In the genomic region with DNA sequence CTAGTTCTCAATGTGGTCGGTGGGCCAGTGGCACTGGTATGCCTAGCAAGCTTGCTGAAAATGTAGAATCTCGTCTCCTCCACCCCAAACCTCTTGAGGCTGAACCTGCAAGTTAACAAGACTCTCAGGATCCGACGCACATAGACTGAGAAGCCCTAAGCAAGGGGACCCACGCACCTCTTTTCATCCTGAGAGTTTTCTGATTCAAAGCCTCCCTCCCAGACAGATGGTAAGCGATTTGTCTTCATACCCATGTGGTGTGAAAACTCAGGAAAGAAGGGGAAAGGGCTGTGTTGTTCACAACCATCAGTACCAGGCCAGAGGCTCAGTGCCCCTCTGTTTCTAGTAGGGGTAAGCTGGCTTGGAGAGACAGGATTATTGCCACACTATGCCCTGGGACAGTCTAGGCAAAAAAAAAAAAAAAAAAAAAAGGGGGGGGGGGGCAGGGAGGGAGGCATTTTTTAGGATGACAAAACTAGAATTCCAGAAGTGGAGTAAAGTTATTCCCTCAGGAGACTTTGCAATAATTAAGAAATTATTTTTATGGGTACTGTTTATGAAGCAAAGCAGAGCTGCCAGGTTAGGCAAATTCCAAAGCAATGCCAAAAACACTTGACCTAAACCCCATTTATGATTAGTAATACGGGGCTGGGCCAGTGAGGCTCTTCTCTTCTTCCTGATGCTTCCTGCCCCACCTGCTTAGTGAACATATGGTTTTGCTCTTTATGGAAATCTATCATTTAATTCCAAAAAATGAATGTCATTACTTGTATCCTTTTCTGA, we compare ENCODE assay signal across 13 cellular contexts.
A peak's percentile ranks its signal among the peaks of the same experiment; 100 is the strongest.
DNase-seq lines count a peak whose midpoint lies in the region; ATAC-seq and TF ChIP-seq lines count a peak whose summit lies in the region.
"Had no signal": no experiment of that assay in that cellular context is flagged by ENCODE, and none has a peak within 500 bp of the region (broad histone marks: within the 10 kb centered on the region; RNA-seq: fewer than 3 reads in every experiment).

No MANE protein-coding gene starts in this region.

- H3K27me3 ChIP-seq in BLaER1 treated with 17β-estradiol and CSF1 and Interleukin-3, amounts not matched to agents 10 nM and 100 nM = no peaks in the 10 kb centered on the region
- H3K27me3 ChIP-seq in left ventricle myocardium inferior (ENCODE audit: low read depth) (no peaks in the 10 kb centered on the region), sigmoid colon (no peaks in the 10 kb centered on the region)
- H3K27me3 ChIP-seq: brain microvascular endothelial cell had no signal

- H3K9me3 Mint-ChIP-seq in WTC11 = no peaks in the 10 kb centered on the region
- H3K9me3 Mint-ChIP-seq: activated T-cell treated with anti-CD3 and anti-CD28 coated beads, Interleukin-2, amount 50 U/mL, for 72 hours had no signal

- no peak for TF ChIP-seq POLR2A in sigmoid colon (IDR thresholded peaks at IDR 0.05)

- peak overlapping the region in 1 of 10 experiments; percentile 50; a peak in 2 of 20 replicates for H3K4me3 ChIP-seq in BLaER1 treated with 17β-estradiol and CSF1 and Interleukin-3, amounts not matched to agents 10 nM and 100 nM
- H3K4me3 ChIP-seq in left ventricle myocardium inferior (peak overlapping the region; percentile 44), sigmoid colon (no peak overlapping the region)

- intact Hi-C loops in left ventricle myocardium inferior (cut with micrococcal nuclease) = no loop called here
- intact Hi-C loops in sigmoid colon (cut with DNase I) = no loop called here

- H3K27ac Mint-ChIP-seq in WTC11 = peak overlapping the region; percentile 92
- H3K27ac Mint-ChIP-seq: activated T-cell treated with anti-CD3 and anti-CD28 coated beads, Interleukin-2, amount 50 U/mL, for 72 hours; B cell had no signal

- no peak overlapping the region for H3K9ac ChIP-seq in BLaER1 treated with 17β-estradiol and CSF1 and Interleukin-3, amounts not matched to agents 10 nM and 100 nM

- H3K27me3 Mint-ChIP-seq in WTC11 (ENCODE audit: low read depth) = no peaks in the 10 kb centered on the region

- DNase-seq in WTC11 (ENCODE audit: low spot score) (no peak), left ventricle myocardium inferior (no peak), sigmoid colon (no peak), HEK293T (ENCODE audit: extremely low spot score) (no peak), OCI-M1 (lab: John Stamatoyannopoulos, UW) (no peak), iPS-NIHi7 (ENCODE audit: extremely low spot score) (no peak)
- DNase-seq: activated T-cell treated with anti-CD3 and anti-CD28 coated beads, Interleukin-2, amount 50 U/mL, for 72 hours; brain microvascular endothelial cell; left cardiac atrium; SIG-M5 had no signal

- WGBS in sigmoid colon, 2 donors = 77 to 84% methylated on average over 7 of the region's 7 CpGs

- H3K4me3 Mint-ChIP-seq in WTC11 = no peak overlapping the region
- H3K4me3 Mint-ChIP-seq: activated T-cell treated with anti-CD3 and anti-CD28 coated beads, Interleukin-2, amount 50 U/mL, for 72 hours; B cell had no signal

- POLR2A ChIA-PET in WTC11 (lab: Charles Lee) (no interaction called here), HEK293T (lab: Yijun Ruan, JAX) (interaction anchor here (0.7 kb wide), 1 partner anchor 46 kb away, joined by 5 read pairs; no protein-coding TSS in a partner anchor)

- CTCF ChIA-PET in WTC11 (lab: Charles Lee) = interaction anchor here (0.7 kb wide), 3 partner anchors 31 to 433 kb away, joined by 3 to 5 read pairs (median 4); no protein-coding TSS in a partner anchor
- CTCF ChIA-PET in HEK293T (lab: Yijun Ruan, JAX) = interaction anchor here (0.7 to 0.9 kb wide), 2 partner anchors 22 to 35 kb away, joined by 4 read pairs; no protein-coding TSS in a partner anchor

- TF ChIP-seq CTCF in WTC11 (IDR thresholded peaks at IDR 0.05) = no peak
- TF ChIP-seq CTCF in left ventricle myocardium inferior (IDR thresholded peaks at IDR 0.05; ENCODE audit: borderline replicate concordance) = no peak
- no peak for TF ChIP-seq CTCF in sigmoid colon (IDR thresholded peaks at IDR 0.05)

- H3K4me1 ChIP-seq in BLaER1 treated with 17β-estradiol and CSF1 and Interleukin-3, amounts not matched to agents 10 nM and 100 nM = peaks cover 26 to 87% (median 60%) of the 10 kb centered on the region in 10 experiments
- H3K4me1 ChIP-seq in left ventricle myocardium inferior (peaks cover 98% of the 10 kb centered on the region), sigmoid colon (peaks cover 0 to 93% (median 89%) of the 10 kb centered on the region in 4 donors)

- peaks cover 0 to 79% (median 47%) of the 10 kb centered on the region in 11 experiments; a peak in 15 of 22 replicates for H3K36me3 ChIP-seq in BLaER1 treated with 17β-estradiol and CSF1 and Interleukin-3, amounts not matched to agents 10 nM and 100 nM
- H3K36me3 ChIP-seq in left ventricle myocardium inferior = peaks cover 50% of the 10 kb centered on the region
- H3K36me3 ChIP-seq in sigmoid colon = peaks cover 12 to 86% (median 31%) of the 10 kb centered on the region in 4 donors
- H3K36me3 ChIP-seq: brain microvascular endothelial cell had no signal

- peaks cover 0 to 57% (median 0%) of the 10 kb centered on the region in 11 experiments; a peak in 4 of 22 replicates for H4K20me1 ChIP-seq in BLaER1 treated with 17β-estradiol and CSF1 and Interleukin-3, amounts not matched to agents 10 nM and 100 nM

- peaks cover 39% of the 10 kb centered on the region for H3K4me1 Mint-ChIP-seq in WTC11
- H3K4me1 Mint-ChIP-seq: B cell had no signal

- no peaks in the 10 kb centered on the region for H3K9me3 ChIP-seq in BLaER1 treated with 17β-estradiol and CSF1 and Interleukin-3, amounts not matched to agents 10 nM and 100 nM (replicated peaks in 1 of 11)
- H3K9me3 ChIP-seq in left ventricle myocardium inferior (replicated peaks) = no peaks in the 10 kb centered on the region
- no peaks in the 10 kb centered on the region for H3K9me3 ChIP-seq in sigmoid colon

- H3K36me3 Mint-ChIP-seq in WTC11 = peaks cover 3% of the 10 kb centered on the region; the same call in 1 of the 2 replicates

- peak overlapping the region in 7 of 11 experiments; percentile 44 to 99 (median 98); a peak in 13 of 22 replicates for H3K4me2 ChIP-seq in BLaER1 treated with 17β-estradiol and CSF1 and Interleukin-3, amounts not matched to agents 10 nM and 100 nM

- ATAC-seq in WTC11 = no peak
- ATAC-seq in HG03045 (IDR thresholded peaks at IDR 0.05; ENCODE audit: unreplicated experiment) = no peak
- ATAC-seq: activated T-cell treated with anti-CD3 and anti-CD28 coated beads, Interleukin-2, amount 50 U/mL, for 72 hours had no signal

- H3K27ac ChIP-seq in BLaER1 treated with 17β-estradiol and CSF1 and Interleukin-3, amounts not matched to agents 10 nM and 100 nM = no peak overlapping the region
- H3K27ac ChIP-seq in left ventricle myocardium inferior (replicated peaks) = peak overlapping the region; percentile 97
- peak overlapping the region; percentile 81 to 98 (median 90) for H3K27ac ChIP-seq in sigmoid colon
- H3K27ac ChIP-seq: brain microvascular endothelial cell had no signal

- peak in 1 of 4 donors; percentile 20 for TF ChIP-seq EP300 in sigmoid colon (IDR thresholded peaks at IDR 0.05)

TF ChIP-seq in WTC11, 78 proteins besides CTCF, POLR2A, EP300 and RAD21:
- TF ChIP-seq FOXK1 (CRISPR knock-in tag; IDR thresholded peaks at IDR 0.05) = no peak
- TF ChIP-seq, protein P1, sequence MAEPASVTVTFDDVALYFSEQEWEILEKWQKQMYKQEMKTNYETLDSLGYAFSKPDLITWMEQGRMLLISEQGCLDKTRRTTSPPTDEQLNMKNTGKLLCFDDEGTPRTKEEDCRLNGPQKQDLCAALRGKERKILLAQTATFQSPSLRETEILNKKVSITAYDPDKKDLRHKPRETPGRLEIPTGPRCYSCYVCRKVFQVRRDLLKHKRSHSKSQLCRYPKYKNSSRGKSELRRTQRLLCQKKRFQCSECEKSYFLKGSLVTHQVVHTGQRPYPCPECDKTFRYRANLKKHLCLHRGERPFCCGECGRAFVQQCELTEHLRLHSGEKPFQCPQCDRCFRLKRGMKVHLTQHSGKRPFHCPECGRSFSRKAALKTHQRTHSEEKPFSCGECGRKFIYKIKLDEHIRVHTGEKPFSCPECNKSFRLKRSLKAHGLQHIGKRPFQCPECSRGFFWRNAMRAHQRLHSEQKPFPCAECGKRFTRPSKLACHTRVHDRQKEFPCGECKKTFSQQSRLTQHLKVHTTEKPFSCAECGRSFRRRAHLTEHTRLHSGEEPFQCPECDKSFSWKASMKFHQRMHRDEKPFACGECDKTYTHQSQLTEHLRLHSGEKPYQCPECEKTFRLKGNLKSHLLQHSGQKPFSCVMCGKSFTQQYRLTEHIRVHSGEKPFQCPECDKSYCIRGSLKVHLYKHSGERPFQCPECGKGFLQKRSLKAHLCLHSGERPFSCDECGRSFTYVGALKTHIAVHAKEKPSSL (CRISPR knock-in tag; conservative IDR thresholded peaks at IDR 0.05) = no peak
TF ChIP-seq in WTC11: peak in this region for 0.

TF ChIP-seq in HEK293T, 16 proteins besides CTCF, POLR2A, EP300 and RAD21:
- TF ChIP-seq ELF4 (IDR thresholded peaks at IDR 0.05) (no peak), HDGF (IDR thresholded peaks at IDR 0.05; ENCODE audit: borderline replicate concordance) (no peak), ARNT (IDR thresholded peaks at IDR 0.05) (no peak), CTBP1 (IDR thresholded peaks at IDR 0.05; ENCODE audit: borderline replicate concordance) (no peak), FOXA1 (IDR thresholded peaks at IDR 0.05) (no peak), FOXK2 (IDR thresholded peaks at IDR 0.05) (no peak), FOXM1 (IDR thresholded peaks at IDR 0.05; ENCODE audit: borderline replicate concordance) (no peak), NFRKB (IDR thresholded peaks at IDR 0.05) (no peak)
- TF ChIP-seq, protein P2, sequence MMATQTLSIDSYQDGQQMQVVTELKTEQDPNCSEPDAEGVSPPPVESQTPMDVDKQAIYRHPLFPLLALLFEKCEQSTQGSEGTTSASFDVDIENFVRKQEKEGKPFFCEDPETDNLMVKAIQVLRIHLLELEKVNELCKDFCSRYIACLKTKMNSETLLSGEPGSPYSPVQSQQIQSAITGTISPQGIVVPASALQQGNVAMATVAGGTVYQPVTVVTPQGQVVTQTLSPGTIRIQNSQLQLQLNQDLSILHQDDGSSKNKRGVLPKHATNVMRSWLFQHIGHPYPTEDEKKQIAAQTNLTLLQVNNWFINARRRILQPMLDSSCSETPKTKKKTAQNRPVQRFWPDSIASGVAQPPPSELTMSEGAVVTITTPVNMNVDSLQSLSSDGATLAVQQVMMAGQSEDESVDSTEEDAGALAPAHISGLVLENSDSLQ (IDR thresholded peaks at IDR 0.05) = no peak

Comparison
In these comparisons a context has a peak if more than half of its experiments do, and no peak if none do; other contexts are left out.
1. H3K27ac ChIP-seq: peak in left ventricle myocardium inferior (single experiment) and sigmoid colon (4 of 4); none in BLaER1 treated with 17β-estradiol and CSF1 and Interleukin-3, amounts not matched to agents 10 nM and 100 nM (0 of 11).